25 cellular contexts compared by ENCODE assay signal in genomic region chr15:60165111-60165510, GRCh38.
DNase-seq lines count a peak whose midpoint lies in the region; FAIRE-seq and TF ChIP-seq lines count a peak whose summit lies in the region.
"Had no signal": no experiment of that assay in that cellular context is flagged by ENCODE, and none has a peak within 500 bp of the region (broad histone marks: within the 10 kb centered on the region; RNA-seq: fewer than 3 reads in every experiment).

No MANE protein-coding gene starts in this region.

- H4K5ac ChIP-seq in H1 (ENCODE audit: insufficient read length, low read depth, low read length), result no peak overlapping the region

- H3K4ac ChIP-seq in H1 (replicated peaks; ENCODE audit: insufficient read length, low read depth, low read length) (no peak overlapping the region), neuronal stem cell (ENCODE audit: low read length) (no peak overlapping the region)

- no peak for TF ChIP-seq EP300 in H1 (IDR thresholded peaks at IDR 0.05; ENCODE audit: borderline replicate concordance in 1 of 2, low read depth in 2 of 2, low read length in 2 of 2)

- TF ChIP-seq POLR2A in H1 (IDR thresholded peaks at IDR 0.05; ENCODE audit: control extremely low read depth in 1 of 2, low read depth in 2 of 2, low read length in 2 of 2), result no peak
- TF ChIP-seq POLR2A in esophagus squamous epithelium (IDR thresholded peaks at IDR 0.05), result no peak
- no peak for TF ChIP-seq POLR2A in GM12891 (IDR thresholded peaks at IDR 0.05; ENCODE audit: low read depth, low read length)

- 94% methylated on average over 3 of the region's 3 CpGs; no CpG with 5 or more reads in 1 of the 2 experiments for WGBS in H1 (ENCODE audit: extremely low coverage in 1 of 2, insufficient coverage in 1 of 2, insufficient read length in 1 of 2, insufficient replicate concordance in 2 of 2, low coverage in 1 of 2, low lambda C conversion rate in 2 of 2, missing lambda C conversion rate in 1 of 2), 2 experiments
- no CpG with 5 or more reads among the region's 3 CpGs for WGBS in neuronal stem cell (ENCODE audit: extremely low coverage in 2 of 2, insufficient read length in 2 of 2, insufficient replicate concordance in 1 of 2), 2 donors
- 62 to 73% methylated on average over 3 of the region's 3 CpGs for WGBS in esophagus squamous epithelium, 2 donors

- H3K23ac ChIP-seq in H1 (ENCODE audit: insufficient read length) (no peak overlapping the region), neuronal stem cell (ENCODE audit: low read depth, low read length, poor library complexity) (no peak overlapping the region)

- H3K4me2 ChIP-seq in H1 (ENCODE audit: insufficient read depth in 1 of 2, low read depth in 2 of 2, low read length in 2 of 2) (no peak overlapping the region), neuronal stem cell (ENCODE audit: insufficient read depth, low read length, poor library complexity, severe bottlenecking) (no peak overlapping the region)
- H3K4me2 ChIP-seq: BLaER1 had no signal

- H2BK120ac ChIP-seq in H1 (replicated peaks; ENCODE audit: low read depth, low read length), result no peak overlapping the region
- H2BK120ac ChIP-seq in neuronal stem cell (ENCODE audit: low read depth, low read length), result no peak overlapping the region

- no peak overlapping the region for H3K56ac ChIP-seq in H1 (replicated peaks; ENCODE audit: insufficient read length, low read depth, low read length)

- H3K23me2 ChIP-seq in H1 (ENCODE audit: low read depth, low read length), result no peaks in the 10 kb centered on the region

- POLR2A ChIA-PET in H1 (lab: Charles Lee; ENCODE audit: partially characterized antibody), result no interaction called here

- H2BK20ac ChIP-seq in H1 (ENCODE audit: low read length), result no peak overlapping the region

- DNase-seq in cerebellar cortex (ENCODE audit: low spot score), result peak; percentile 82
- no peak for DNase-seq in H1 (ENCODE audit: low read depth in 1 of 2, low spot score in 2 of 2)
- no peak for DNase-seq in neuronal stem cell (ENCODE audit: low spot score)
- no peak for DNase-seq in activated gamma-delta T cell (lab: John Stamatoyannopoulos, UW)
- no peak for DNase-seq in esophagus squamous epithelium (lab: John Stamatoyannopoulos, UW)
- no peak for DNase-seq in GM12891 (ENCODE audit: insufficient read length, low spot score)
- DNase-seq: 8988T; ACHN; BE2C; CD4-positive, alpha-beta memory T cell; CD4-positive, CD25-positive, alpha-beta regulatory T cell; CD8-positive, alpha-beta memory T cell; COR-L47; DMS 273 treated with DMSO at 0.1 percent for 48 hours; DMS153; DMS53; DMS79; DND-41; EL; GF-D8 had no signal

- no peaks in the 10 kb centered on the region for H3K79me1 ChIP-seq in H1 (ENCODE audit: low read depth, low read length)
- H3K79me1 ChIP-seq in neuronal stem cell (ENCODE audit: low read depth, low read length), result no peaks in the 10 kb centered on the region

- H2BK12ac ChIP-seq in H1 (ENCODE audit: low read depth, low read length), result no peak overlapping the region
- no peak overlapping the region for H2BK12ac ChIP-seq in neuronal stem cell (ENCODE audit: low read length)

- H3K9me3 ChIP-seq in H1 (ENCODE audit: insufficient read depth in 2 of 2, low read depth in 1 of 2, low read length in 1 of 2) (no peaks in the 10 kb centered on the region), neuronal stem cell (replicated peaks in 1 of 2; ENCODE audit: control insufficient read depth in 2 of 2, insufficient read depth in 1 of 2, low read depth in 1 of 2, low read length in 2 of 2) (no peaks in the 10 kb centered on the region), esophagus squamous epithelium (no peaks in the 10 kb centered on the region)
- H3K9me3 ChIP-seq: BE2C, BLaER1 had no signal

- no peak overlapping the region for H3K18ac ChIP-seq in H1 (ENCODE audit: extremely low read depth, low read length)
- H3K18ac ChIP-seq in neuronal stem cell (ENCODE audit: low read length), result peak overlapping the region; percentile 48

- H3K27ac ChIP-seq in H1 (ENCODE audit: low read depth, low read length), result no peak overlapping the region
- H3K27ac ChIP-seq in neuronal stem cell (replicated peaks; ENCODE audit: low read length), result no peak overlapping the region
- H3K27ac ChIP-seq in esophagus squamous epithelium, result no peak overlapping the region
- H3K27ac ChIP-seq: BLaER1 had no signal

- H3K79me2 ChIP-seq in H1 (ENCODE audit: control insufficient read depth in 1 of 2, insufficient read depth in 2 of 2, low read length in 2 of 2), result no peaks in the 10 kb centered on the region

- no peak overlapping the region for H4K8ac ChIP-seq in H1 (ENCODE audit: extremely low read depth, insufficient read depth, low read length)
- no peak overlapping the region for H4K8ac ChIP-seq in neuronal stem cell (ENCODE audit: low read depth, low read length)

- no peak overlapping the region for H2BK5ac ChIP-seq in H1 (ENCODE audit: low read depth, low read length)
- H2BK5ac ChIP-seq in neuronal stem cell (ENCODE audit: low read length), result no peak overlapping the region

- H3K4me1 ChIP-seq in H1 (replicated peaks in 1 of 4; ENCODE audit: control insufficient read depth in 3 of 4, insufficient read depth in 4 of 4, low read length in 3 of 4) (peaks cover 0 to 3% (median 0%) of the 10 kb centered on the region in 4 experiments; a peak in 3 of 7 replicates), neuronal stem cell (ENCODE audit: control insufficient read depth in 2 of 2, insufficient read depth in 1 of 2, low read depth in 1 of 2, low read length in 2 of 2) (no peaks in the 10 kb centered on the region), esophagus squamous epithelium (no peaks in the 10 kb centered on the region)
- H3K4me1 ChIP-seq: BE2C, BLaER1 had no signal

- no peak overlapping the region for H4K91ac ChIP-seq in H1 (replicated peaks; ENCODE audit: insufficient read length, low read length)
- H4K91ac ChIP-seq in neuronal stem cell (ENCODE audit: low read depth, low read length, poor library complexity), result no peak overlapping the region

- no peaks in the 10 kb centered on the region for H3K36me3 ChIP-seq in H1 (ENCODE audit: control insufficient read depth in 2 of 4, insufficient read depth in 4 of 4, low read length in 3 of 4)
- no peaks in the 10 kb centered on the region for H3K36me3 ChIP-seq in neuronal stem cell (replicated peaks in 1 of 2; ENCODE audit: control insufficient read depth in 2 of 2, insufficient read depth in 2 of 2, low read length in 2 of 2)
- no peaks in the 10 kb centered on the region for H3K36me3 ChIP-seq in esophagus squamous epithelium
- H3K36me3 ChIP-seq: BE2C, BLaER1 had no signal

- H2AK5ac ChIP-seq in H1 (ENCODE audit: low read depth, low read length) (no peak overlapping the region), neuronal stem cell (ENCODE audit: low read depth, low read length) (no peak overlapping the region)

- TF ChIP-seq RAD21 in H1 (IDR thresholded peaks at IDR 0.05 in 1 of 2, conservative IDR thresholded peaks at IDR 0.05 in 1 of 2; ENCODE audit: low read depth in 2 of 2, low read length in 2 of 2), result no peak

- no peak for TF ChIP-seq CTCF in H1 (IDR thresholded peaks at IDR 0.05; ENCODE audit: control extremely low read depth in 1 of 3, insufficient read depth in 1 of 3, low read depth in 1 of 3, low read length in 3 of 3)
- no peak for TF ChIP-seq CTCF in esophagus squamous epithelium (IDR thresholded peaks at IDR 0.05)

- H3K27me3 ChIP-seq in H1 (replicated peaks in 1 of 4; ENCODE audit: control insufficient read depth in 3 of 4, extremely low read depth in 1 of 4, insufficient read depth in 3 of 4, low read length in 3 of 4), result no peaks in the 10 kb centered on the region
- H3K27me3 ChIP-seq in neuronal stem cell (ENCODE audit: control insufficient read depth in 3 of 3, insufficient read depth in 3 of 3, low read depth in 1 of 3, low read length in 3 of 3), result no peaks in the 10 kb centered on the region
- peaks cover 0 to 28% (median 0%) of the 10 kb centered on the region in 4 donors for H3K27me3 ChIP-seq in esophagus squamous epithelium
- H3K27me3 ChIP-seq: BLaER1 had no signal

- CTCF ChIA-PET in H1 (lab: Charles Lee; ENCODE audit: partially characterized antibody), result interaction anchor here (0.7 to 1.8 kb wide), 3 partner anchors 13 to 1000 kb away, joined by 3 to 4 read pairs (median 4); no protein-coding TSS in a partner anchor

- H3K4me3 ChIP-seq in H1 (ENCODE audit: extremely low read depth in 1 of 4, insufficient read depth in 2 of 4, low read depth in 3 of 4, low read length in 4 of 4) (no peak overlapping the region), neuronal stem cell (ENCODE audit: low read length in 2 of 2) (no peak overlapping the region), esophagus squamous epithelium (no peak overlapping the region)
- H3K4me3 ChIP-seq: BLaER1 had no signal

- H2AFZ ChIP-seq in H1 (ENCODE audit: low read length) (0 out of 2 replicates have a peak overlapping the region, but pooled peaks have one; percentile 65), neuronal stem cell (ENCODE audit: low read length) (no peak overlapping the region)

- H3K14ac ChIP-seq in H1 (ENCODE audit: insufficient read length) (no peak overlapping the region), neuronal stem cell (ENCODE audit: low read length) (no peak overlapping the region)

- H2BK15ac ChIP-seq in H1 (ENCODE audit: low read length), result no peak overlapping the region
- no peak overlapping the region for H2BK15ac ChIP-seq in neuronal stem cell (ENCODE audit: low read length)

- no peaks in the 10 kb centered on the region for H4K20me1 ChIP-seq in H1 (replicated peaks in 1 of 2; ENCODE audit: control insufficient read depth in 1 of 2, insufficient read depth in 2 of 2, low read length in 2 of 2)
- H4K20me1 ChIP-seq: BLaER1 had no signal

- FAIRE-seq in H1 (lab: Jason Lieb, UNC), result no peak
- FAIRE-seq in GM12891 (lab: Jason Lieb, UNC), result no peak
- FAIRE-seq: A204.1, G401.6, GM12892, GM18507 had no signal

- intact Hi-C loops in esophagus squamous epithelium (cut with DNase I), result no loop called here

- H3K9ac ChIP-seq in H1 (replicated peaks in 1 of 4; ENCODE audit: extremely low read depth in 1 of 4, low read depth in 3 of 4, low read length in 3 of 4), result no peak overlapping the region
- no peak overlapping the region for H3K9ac ChIP-seq in neuronal stem cell (ENCODE audit: low read depth, low read length, poor library complexity)
- H3K9ac ChIP-seq: BLaER1 had no signal

TF ChIP-seq in H1, 55 proteins besides CTCF, POLR2A, EP300 and RAD21:
- no peak for TF ChIP-seq KDM1A (IDR thresholded peaks at IDR 0.05; ENCODE audit: borderline replicate concordance, low read length)
- TF ChIP-seq BACH1 (IDR thresholded peaks at IDR 0.05; ENCODE audit: low read length), result no peak
- no peak for TF ChIP-seq JUND (IDR thresholded peaks at IDR 0.05; ENCODE audit: low read length)
- TF ChIP-seq CBX5 (IDR thresholded peaks at IDR 0.05; ENCODE audit: low read depth, low read length), result no peak

TF ChIP-seq in GM12891, 5 proteins besides CTCF, POLR2A, EP300 and RAD21:
- no peak for TF ChIP-seq TAF1 (IDR thresholded peaks at IDR 0.05; ENCODE audit: low read depth, low read length)
- no peak for TF ChIP-seq SPI1 (IDR thresholded peaks at IDR 0.05; ENCODE audit: low read depth, low read length)
- no peak for TF ChIP-seq POLR2AphosphoS5 (IDR thresholded peaks at IDR 0.05; ENCODE audit: low read depth, low read length)
- no peak for TF ChIP-seq POU2F2 (IDR thresholded peaks at IDR 0.05; ENCODE audit: low read depth, low read length)
